In the genomic region with DNA sequence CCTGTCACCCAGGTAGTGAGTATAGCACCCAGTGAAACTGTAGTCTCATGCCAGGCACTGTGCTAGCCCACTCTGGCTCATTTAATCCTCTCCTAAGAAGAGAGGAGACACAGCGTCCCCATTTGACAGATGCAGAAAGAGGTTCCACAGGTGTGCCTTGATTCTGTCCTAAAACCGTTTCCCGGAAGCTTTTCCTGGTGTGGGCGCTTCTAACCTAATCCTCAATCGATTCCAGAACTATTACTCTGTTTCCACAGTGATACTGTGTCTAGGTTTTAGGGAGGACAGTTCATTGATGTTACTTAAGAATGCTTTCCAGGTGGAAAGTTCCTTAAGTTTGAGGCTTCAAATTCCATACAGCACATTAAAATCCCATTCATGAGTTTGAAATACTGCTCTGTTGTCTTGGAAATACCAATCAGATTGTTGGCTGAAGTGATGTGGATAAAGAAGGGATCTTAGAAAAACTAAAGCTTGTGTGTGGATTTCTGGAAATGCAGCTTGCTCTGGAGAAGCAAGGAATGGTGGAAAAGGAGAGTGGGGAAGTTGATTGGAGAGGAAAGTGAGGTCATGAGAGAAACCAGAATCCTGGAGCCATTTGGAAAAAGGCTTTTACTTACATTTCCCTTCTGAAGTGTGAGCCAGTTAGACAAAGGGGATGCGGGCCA, we compare ENCODE assay signal across 1 cellular context.
TF ChIP-seq lines count a peak whose summit lies in the region.

No MANE protein-coding gene starts in this region.

TF ChIP-seq in HepG2, 621 proteins besides CTCF, POLR2A, EP300 and RAD21:
- no peak for TF ChIP-seq CREM (IDR thresholded peaks at IDR 0.05)
- TF ChIP-seq CREM (CRISPR knock-in tag; IDR thresholded peaks at IDR 0.05) = no peak
- TF ChIP-seq, protein P1, sequence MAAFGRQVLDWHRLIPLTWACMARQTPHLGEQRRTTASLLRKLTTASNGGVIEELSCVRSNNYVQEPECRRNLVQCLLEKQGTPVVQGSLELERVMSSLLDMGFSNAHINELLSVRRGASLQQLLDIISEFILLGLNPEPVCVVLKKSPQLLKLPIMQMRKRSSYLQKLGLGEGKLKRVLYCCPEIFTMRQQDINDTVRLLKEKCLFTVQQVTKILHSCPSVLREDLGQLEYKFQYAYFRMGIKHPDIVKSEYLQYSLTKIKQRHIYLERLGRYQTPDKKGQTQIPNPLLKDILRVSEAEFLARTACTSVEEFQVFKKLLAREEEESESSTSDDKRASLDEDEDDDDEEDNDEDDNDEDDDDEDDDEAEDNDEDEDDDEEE (CRISPR knock-in tag; IDR thresholded peaks at IDR 0.05) = no peak
- TF ChIP-seq ZNF768 (CRISPR knock-in tag; IDR thresholded peaks at IDR 0.05) = no peak
- no peak for TF ChIP-seq KLF11 (CRISPR knock-in tag; IDR thresholded peaks at IDR 0.05)
- TF ChIP-seq ZFP36L1 (CRISPR knock-in tag; IDR thresholded peaks at IDR 0.05) = no peak
- TF ChIP-seq GATAD1 (CRISPR knock-in tag; IDR thresholded peaks at IDR 0.05) = no peak
- no peak for TF ChIP-seq REXO4 (CRISPR knock-in tag; IDR thresholded peaks at IDR 0.05; ENCODE audit: borderline replicate concordance)
- TF ChIP-seq ZNF549 (CRISPR knock-in tag; IDR thresholded peaks at IDR 0.05) = no peak
- TF ChIP-seq ZFP36 (IDR thresholded peaks at IDR 0.05; ENCODE audit: borderline replicate concordance, low read depth, low read length, partially characterized antibody) = no peak
- no peak for TF ChIP-seq ZNF749 (CRISPR knock-in tag; IDR thresholded peaks at IDR 0.05; ENCODE audit: borderline replicate concordance)
- TF ChIP-seq, protein P2, sequence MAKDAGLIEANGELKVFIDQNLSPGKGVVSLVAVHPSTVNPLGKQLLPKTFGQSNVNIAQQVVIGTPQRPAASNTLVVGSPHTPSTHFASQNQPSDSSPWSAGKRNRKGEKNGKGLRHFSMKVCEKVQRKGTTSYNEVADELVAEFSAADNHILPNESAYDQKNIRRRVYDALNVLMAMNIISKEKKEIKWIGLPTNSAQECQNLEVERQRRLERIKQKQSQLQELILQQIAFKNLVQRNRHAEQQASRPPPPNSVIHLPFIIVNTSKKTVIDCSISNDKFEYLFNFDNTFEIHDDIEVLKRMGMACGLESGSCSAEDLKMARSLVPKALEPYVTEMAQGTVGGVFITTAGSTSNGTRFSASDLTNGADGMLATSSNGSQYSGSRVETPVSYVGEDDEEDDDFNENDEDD (CRISPR knock-in tag; IDR thresholded peaks at IDR 0.05; ENCODE audit: borderline replicate concordance) = no peak
- TF ChIP-seq, protein P3, sequence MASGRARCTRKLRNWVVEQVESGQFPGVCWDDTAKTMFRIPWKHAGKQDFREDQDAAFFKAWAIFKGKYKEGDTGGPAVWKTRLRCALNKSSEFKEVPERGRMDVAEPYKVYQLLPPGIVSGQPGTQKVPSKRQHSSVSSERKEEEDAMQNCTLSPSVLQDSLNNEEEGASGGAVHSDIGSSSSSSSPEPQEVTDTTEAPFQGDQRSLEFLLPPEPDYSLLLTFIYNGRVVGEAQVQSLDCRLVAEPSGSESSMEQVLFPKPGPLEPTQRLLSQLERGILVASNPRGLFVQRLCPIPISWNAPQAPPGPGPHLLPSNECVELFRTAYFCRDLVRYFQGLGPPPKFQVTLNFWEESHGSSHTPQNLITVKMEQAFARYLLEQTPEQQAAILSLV (CRISPR knock-in tag; IDR thresholded peaks at IDR 0.05; ENCODE audit: borderline replicate concordance) = no peak
- no peak for TF ChIP-seq ZNF879 (CRISPR knock-in tag; IDR thresholded peaks at IDR 0.05)
- TF ChIP-seq ZNF180 (CRISPR knock-in tag; IDR thresholded peaks at IDR 0.05; ENCODE audit: borderline replicate concordance, low read depth) = no peak
- TF ChIP-seq FOXM1 (CRISPR knock-in tag; IDR thresholded peaks at IDR 0.05) = no peak
